Comparison of ENCODE assay signal across 9 cellular contexts in genomic region chr7:133742709-133743538, GRCh38.
DNase-seq lines count a peak whose midpoint lies in the region; ATAC-seq and TF ChIP-seq lines count a peak whose summit lies in the region.
"Had no signal": no experiment of that assay in that cellular context is flagged by ENCODE, and none has a peak within 500 bp of the region (broad histone marks: within the 10 kb centered on the region; RNA-seq: fewer than 3 reads in every experiment).

No MANE protein-coding gene starts in this region.

- DNase-seq in Caco-2 (peak in 1 of 2 experiments; percentile 8), WERI-Rb-1 (peak; percentile 9), prostate gland (ENCODE audit: low spot score) (no peak), NCI-H2029 treated with DMSO at 0.1 percent for 48 hours (lab: John Stamatoyannopoulos, UW) (no peak)
- DNase-seq in Jurkat, Clone E6-1 (ENCODE audit: low read depth, low spot score), result peak; percentile 66
- DNase-seq in activated CD4-positive, alpha-beta T cell treated with anti-CD3 and anti-CD28 coated beads, Interleukin-2, amount 10 ng/mL, durations not matched to agents 7 days and 5 days, result no peak
- DNase-seq: small intestine had no signal

- no peak for ATAC-seq in GM19035 (IDR thresholded peaks at IDR 0.05; ENCODE audit: unreplicated experiment)

- H3K4me3 ChIP-seq in Caco-2 (ENCODE audit: low read depth, low read length), result no peak overlapping the region
- H3K4me3 ChIP-seq in Jurkat, Clone E6-1 (ENCODE audit: low read length), result no peak overlapping the region
- H3K4me3 ChIP-seq in WERI-Rb-1 (ENCODE audit: low read depth, low read length), result no peak overlapping the region
- no peak overlapping the region for H3K4me3 ChIP-seq in liver (ENCODE audit: low read depth in 1 of 3, low read length in 3 of 3)
- no peak overlapping the region for H3K4me3 ChIP-seq in prostate gland

- no peak overlapping the region for H3K27ac ChIP-seq in WERI-Rb-1
- no peak overlapping the region for H3K27ac ChIP-seq in liver (ENCODE audit: low read depth in 1 of 2, low read length in 2 of 2)
- no peak overlapping the region for H3K27ac ChIP-seq in prostate gland

- no peak overlapping the region for H3K27ac Mint-ChIP-seq in Caco-2 (ENCODE audit: unreplicated experiment)
- H3K27ac Mint-ChIP-seq in activated CD4-positive, alpha-beta T cell treated with anti-CD3 and anti-CD28 coated beads, Interleukin-2, amount 10 ng/mL, durations not matched to agents 7 days and 5 days, result no peak overlapping the region

- intact Hi-C loops in Caco-2 (cut with micrococcal nuclease; ENCODE audit: unreplicated experiment), result loop anchor here (10.0 kb wide), 1 partner anchor 112 kb away; no protein-coding TSS in a partner anchor
- intact Hi-C loops in prostate gland (cut with DNase I), result no loop called here

- POLR2A ChIA-PET in Caco-2 (lab: Charles Lee), result no interaction called here
- POLR2A ChIA-PET in activated CD4-positive, alpha-beta T cell treated with anti-CD3 and anti-CD28 coated beads, Interleukin-2, amount 10 ng/mL, durations not matched to agents 7 days and 5 days (lab: Charles Lee), result no interaction called here

- peak; percentile 38 to 53 for TF ChIP-seq CTCF in Caco-2 (IDR thresholded peaks at IDR 0.05; ENCODE audit: insufficient read depth in 1 of 2, low read depth in 1 of 2, low read length in 1 of 2, severe bottlenecking in 1 of 2, unreplicated experiment in 1 of 2)
- peak; percentile 45 for TF ChIP-seq CTCF in WERI-Rb-1 (IDR thresholded peaks at IDR 0.05; ENCODE audit: low read depth, low read length)
- TF ChIP-seq CTCF in liver (IDR thresholded peaks at IDR 0.05; ENCODE audit: low read depth, low read length, missing input control), result peak; percentile 15
- TF ChIP-seq CTCF in prostate gland (IDR thresholded peaks at IDR 0.05), result peak in 1 of 4 experiments; percentile 41

- H3K4me3 Mint-ChIP-seq in Caco-2 (ENCODE audit: unreplicated experiment), result no peak overlapping the region
- no peak overlapping the region for H3K4me3 Mint-ChIP-seq in activated CD4-positive, alpha-beta T cell treated with anti-CD3 and anti-CD28 coated beads, Interleukin-2, amount 10 ng/mL, durations not matched to agents 7 days and 5 days

- no peaks in the 10 kb centered on the region for H3K36me3 Mint-ChIP-seq in Caco-2 (ENCODE audit: insufficient read depth, unreplicated experiment)
- H3K36me3 Mint-ChIP-seq in activated CD4-positive, alpha-beta T cell treated with anti-CD3 and anti-CD28 coated beads, Interleukin-2, amount 10 ng/mL, durations not matched to agents 7 days and 5 days (ENCODE audit: low read depth), result no peaks in the 10 kb centered on the region

- H3K36me3 ChIP-seq in Caco-2 (ENCODE audit: control insufficient read depth, insufficient read depth, low read length), result no peaks in the 10 kb centered on the region
- H3K36me3 ChIP-seq in WERI-Rb-1, result no peaks in the 10 kb centered on the region
- H3K36me3 ChIP-seq in liver (ENCODE audit: control insufficient read depth in 4 of 4, insufficient read depth in 3 of 4, low read depth in 1 of 4, low read length in 3 of 4), result no peaks in the 10 kb centered on the region
- no peaks in the 10 kb centered on the region for H3K36me3 ChIP-seq in prostate gland

- H3K9me3 Mint-ChIP-seq in Caco-2 (ENCODE audit: unreplicated experiment), result no peaks in the 10 kb centered on the region
- H3K9me3 Mint-ChIP-seq in activated CD4-positive, alpha-beta T cell treated with anti-CD3 and anti-CD28 coated beads, Interleukin-2, amount 10 ng/mL, durations not matched to agents 7 days and 5 days, result no peaks in the 10 kb centered on the region

- peak in 1 of 2 donors; percentile 54 for TF ChIP-seq RAD21 in liver (IDR thresholded peaks at IDR 0.05)

- no peaks in the 10 kb centered on the region for H3K9me3 ChIP-seq in Caco-2
- H3K9me3 ChIP-seq in WERI-Rb-1 (ENCODE audit: severe bottlenecking), result no peaks in the 10 kb centered on the region
- no peaks in the 10 kb centered on the region for H3K9me3 ChIP-seq in liver (ENCODE audit: control insufficient read depth in 4 of 4, low read length in 3 of 4)
- H3K9me3 ChIP-seq in prostate gland, result no peaks in the 10 kb centered on the region

- H3K4me1 ChIP-seq in Caco-2 (peaks cover 12% of the 10 kb centered on the region), liver (ENCODE audit: control insufficient read depth in 4 of 4, insufficient read depth in 4 of 4, low read length in 3 of 4) (no peaks in the 10 kb centered on the region), prostate gland (replicated peaks) (no peaks in the 10 kb centered on the region)

- H3K27me3 ChIP-seq in Caco-2 (replicated peaks; ENCODE audit: control insufficient read depth, insufficient read depth, low read length), result no peaks in the 10 kb centered on the region
- no peaks in the 10 kb centered on the region for H3K27me3 ChIP-seq in WERI-Rb-1 (ENCODE audit: insufficient read depth, low read depth, severe bottlenecking)
- no peaks in the 10 kb centered on the region for H3K27me3 ChIP-seq in liver (ENCODE audit: control insufficient read depth in 4 of 4, insufficient read depth in 4 of 4, low read length in 3 of 4)
- H3K27me3 ChIP-seq in prostate gland (replicated peaks; ENCODE audit: insufficient read depth), result no peaks in the 10 kb centered on the region

- 86% methylated on average over 6 of the region's 6 CpGs for WGBS in liver
- 67% methylated on average over 6 of the region's 6 CpGs for WGBS in prostate gland

- no peak overlapping the region for H3K9ac ChIP-seq in liver (ENCODE audit: low read depth in 1 of 2, low read length in 2 of 2)

- CTCF ChIA-PET in Caco-2 (lab: Charles Lee), result no interaction called here
- CTCF ChIA-PET in activated CD4-positive, alpha-beta T cell treated with anti-CD3 and anti-CD28 coated beads, Interleukin-2, amount 10 ng/mL, durations not matched to agents 7 days and 5 days (lab: Charles Lee), result interaction anchor here (0.6 kb wide), 1 partner anchor 65 kb away, joined by 4 read pairs; no protein-coding TSS in a partner anchor

- no TSS peak for BruUV-seq in Caco-2 (replicated peaks; lab: Mats Ljungman, UMichigan)

- no peak for TF ChIP-seq POLR2A in prostate gland (IDR thresholded peaks at IDR 0.05)

- no peaks in the 10 kb centered on the region for H3K27me3 Mint-ChIP-seq in Caco-2 (ENCODE audit: insufficient read depth, unreplicated experiment)
- H3K27me3 Mint-ChIP-seq in activated CD4-positive, alpha-beta T cell treated with anti-CD3 and anti-CD28 coated beads, Interleukin-2, amount 10 ng/mL, durations not matched to agents 7 days and 5 days, result no peaks in the 10 kb centered on the region

- peaks cover 14% of the 10 kb centered on the region for H3K4me1 Mint-ChIP-seq in Caco-2 (ENCODE audit: low read depth, unreplicated experiment)
- no peaks in the 10 kb centered on the region for H3K4me1 Mint-ChIP-seq in activated CD4-positive, alpha-beta T cell treated with anti-CD3 and anti-CD28 coated beads, Interleukin-2, amount 10 ng/mL, durations not matched to agents 7 days and 5 days

TF ChIP-seq in liver, 16 proteins besides CTCF, POLR2A, EP300 and RAD21:
- no peak for TF ChIP-seq EGR1 (IDR thresholded peaks at IDR 0.05; ENCODE audit: low read depth in 2 of 2)
- TF ChIP-seq ZBTB33 (IDR thresholded peaks at IDR 0.05), result no peak
- TF ChIP-seq TAF1 (conservative IDR thresholded peaks at IDR 0.05), result no peak

Comparison
In these comparisons a context has a peak if more than half of its experiments do, and no peak if none do; other contexts are left out.
1. DNase-seq: peak in Jurkat, Clone E6-1 (single experiment) and WERI-Rb-1 (single experiment); none in activated CD4-positive, alpha-beta T cell treated with anti-CD3 and anti-CD28 coated beads, Interleukin-2, amount 10 ng/mL, durations not matched to agents 7 days and 5 days (single experiment), prostate gland (single experiment) and NCI-H2029 treated with DMSO at 0.1 percent for 48 hours (single experiment).